Comparison of ENCODE assay signal across 12 cellular contexts in the genomic region with DNA sequence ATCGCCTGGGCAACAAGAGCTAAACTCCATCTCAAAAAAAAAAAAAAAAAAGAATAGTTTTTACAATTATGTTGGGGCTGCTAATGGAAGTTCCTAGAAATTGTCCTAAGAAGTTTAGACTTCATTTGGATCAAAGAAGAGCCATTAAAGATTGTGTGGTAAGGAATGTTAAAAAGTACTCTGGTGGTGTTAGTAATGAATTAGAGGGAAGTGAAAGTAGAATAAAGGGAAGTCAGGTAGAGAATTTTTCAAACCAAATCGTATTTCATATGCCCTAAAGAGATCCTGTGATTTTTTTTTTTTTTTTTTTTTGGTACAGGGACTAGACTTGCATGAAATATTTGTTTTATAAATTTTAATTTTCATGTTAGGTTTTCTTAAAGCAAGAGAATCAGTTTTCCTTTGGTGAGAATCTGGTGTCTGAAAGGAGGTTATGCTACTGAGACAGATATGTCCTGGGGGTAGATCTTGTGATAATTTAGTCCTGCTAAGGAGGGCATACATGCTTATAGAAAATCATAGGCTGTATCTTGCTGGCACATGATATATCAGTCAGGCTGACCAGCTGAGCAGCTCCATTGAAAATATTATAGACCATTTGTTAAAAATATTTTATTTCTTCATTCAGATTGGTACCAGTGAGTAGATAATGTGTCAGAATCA. TPM values are rescaled to one million over a fixed set of nuclear protein-coding genes. Genes with fewer than 3 reads are reported as not detected.
DNase-seq lines count a peak whose midpoint lies in the region; ATAC-seq and TF ChIP-seq lines count a peak whose summit lies in the region.
"Had no signal": no experiment of that assay in that cellular context is flagged by ENCODE, and none has a peak within 500 bp of the region (broad histone marks: within the 10 kb centered on the region; RNA-seq: fewer than 3 reads in every experiment).

No MANE protein-coding gene starts in this region.

- H3K36me3 ChIP-seq in hepatocyte (replicated peaks; ENCODE audit: insufficient read depth, low read depth) (no peaks in the 10 kb centered on the region), ovary (no peaks in the 10 kb centered on the region)

- 92% methylated on average over 2 of the region's 2 CpGs for WGBS in hepatocyte (ENCODE audit: low lambda C conversion rate, missing lambda C conversion rate)
- WGBS in ovary, 3 donors: 73 to 77% (median 73%) methylated on average over 2 of the region's 2 CpGs

- H4K20me1 ChIP-seq in hepatocyte (ENCODE audit: insufficient read depth, poor library complexity, severe bottlenecking): peaks cover 92% of the 10 kb centered on the region

- peak overlapping the region; percentile 72 for H3K27ac Mint-ChIP-seq in dendritic cell treated with granulocyte-macrophage colony-stimulating factor and Interleukin-4, amounts not matched to agents 40 ng/mL and 50 ng/mL, for 4 days

- peaks cover 100% of the 10 kb centered on the region for H3K79me2 ChIP-seq in hepatocyte

- H3K27ac ChIP-seq in hepatocyte (no peak overlapping the region), ovary (no peak overlapping the region)

- no peak for TF ChIP-seq EP300 in ovary (IDR thresholded peaks at IDR 0.05)

- H3K9me3 Mint-ChIP-seq in dendritic cell treated with granulocyte-macrophage colony-stimulating factor and Interleukin-4, amounts not matched to agents 40 ng/mL and 50 ng/mL, for 4 days: peaks cover 8% of the 10 kb centered on the region

- TF ChIP-seq CTCF in hepatocyte (IDR thresholded peaks at IDR 0.05; ENCODE audit: poor library complexity) (no peak), ovary (IDR thresholded peaks at IDR 0.05) (no peak)

- no peak for DNase-seq in hepatocyte (ENCODE audit: low spot score)
- DNase-seq in stimulated activated CD4-positive, alpha-beta T cell treated with anti-CD3 and anti-CD28 coated beads, Interleukin-2, amount 100 ng/mL, for 24 hours: no peak
- DNase-seq in NCI-H345 treated with DMSO at 0.1 percent for 48 hours (lab: John Stamatoyannopoulos, UW; ENCODE audit: unreplicated experiment): no peak
- DNase-seq in ovary: no peak
- DNase-seq: activated T-cell treated with anti-CD3 and anti-CD28 coated beads, Interleukin-2, amount 50 U/mL, for 72 hours; mesenchymal stem cell; NCI-H446 treated with DMSO at 0.1 percent for 48 hours; T1000 had no signal

- H3K4me3 Mint-ChIP-seq in dendritic cell treated with granulocyte-macrophage colony-stimulating factor and Interleukin-4, amounts not matched to agents 40 ng/mL and 50 ng/mL, for 4 days: no peak overlapping the region
- H3K4me3 Mint-ChIP-seq: activated T-cell treated with anti-CD3 and anti-CD28 coated beads, Interleukin-2, amount 50 U/mL, for 72 hours had no signal

- H3K4me1 Mint-ChIP-seq in dendritic cell treated with granulocyte-macrophage colony-stimulating factor and Interleukin-4, amounts not matched to agents 40 ng/mL and 50 ng/mL, for 4 days (ENCODE audit: low read depth): peaks cover 39% of the 10 kb centered on the region

- H3K36me3 Mint-ChIP-seq in dendritic cell treated with granulocyte-macrophage colony-stimulating factor and Interleukin-4, amounts not matched to agents 40 ng/mL and 50 ng/mL, for 4 days (ENCODE audit: low read depth): peaks cover 10% of the 10 kb centered on the region

- no peaks in the 10 kb centered on the region for H3K9me2 ChIP-seq in hepatocyte (replicated peaks; ENCODE audit: insufficient read depth)

- intact Hi-C loops in dendritic cell treated with granulocyte-macrophage colony-stimulating factor and Interleukin-4, amounts not matched to agents 40 ng/mL and 50 ng/mL, for 4 days (cut with micrococcal nuclease): no loop called here
- intact Hi-C loops in ovary (cut with DNase I): no loop called here

- peak; percentile 73 for ATAC-seq in GM18505 (IDR thresholded peaks at IDR 0.05; ENCODE audit: unreplicated experiment)
- peak; percentile 53 for ATAC-seq in GM21515 (IDR thresholded peaks at IDR 0.05; ENCODE audit: unreplicated experiment)
- ATAC-seq in HG03342 (IDR thresholded peaks at IDR 0.05; ENCODE audit: unreplicated experiment): peak; percentile 70
- ATAC-seq: activated T-cell treated with anti-CD3 and anti-CD28 coated beads, Interleukin-2, amount 50 U/mL, for 72 hours had no signal

- H2AFZ ChIP-seq in hepatocyte: no peak overlapping the region

- TF ChIP-seq POLR2A in GM18505 (IDR thresholded peaks at IDR 0.05; ENCODE audit: borderline replicate concordance, extremely low read depth, insufficient read depth, insufficient read length) (no peak), ovary (IDR thresholded peaks at IDR 0.05) (no peak)

- no peaks in the 10 kb centered on the region for H3K27me3 Mint-ChIP-seq in dendritic cell treated with granulocyte-macrophage colony-stimulating factor and Interleukin-4, amounts not matched to agents 40 ng/mL and 50 ng/mL, for 4 days

- no peak overlapping the region for H3K4me3 ChIP-seq in hepatocyte
- H3K4me3 ChIP-seq in ovary: no peak overlapping the region

- H3K4me2 ChIP-seq in hepatocyte: no peak overlapping the region

- H3K27me3 ChIP-seq in hepatocyte: no peaks in the 10 kb centered on the region
- no peaks in the 10 kb centered on the region for H3K27me3 ChIP-seq in ovary

- H3K9me3 ChIP-seq in hepatocyte (ENCODE audit: low read depth) (peaks cover 6% of the 10 kb centered on the region), ovary (no peaks in the 10 kb centered on the region)

- H3K4me1 ChIP-seq in hepatocyte (ENCODE audit: insufficient read depth) (peaks cover 23% of the 10 kb centered on the region), ovary (ENCODE audit: insufficient read depth) (peaks cover 7% of the 10 kb centered on the region)

RNA-seq across cellular contexts. Expression of a gene that starts 10.7 kb away (rescaled TPM):
- 28.3 and 29.3 TPM in 2 replicates for total RNA-seq in hepatocyte
- 17.2 TPM in 2 replicates for polyA plus RNA-seq in hepatocyte
- 10 to 100 TPM; 31.1 to 40.7 (median 33.8) TPM for total RNA-seq in ovary
- 10 to 100 TPM; 17.2 to 35.6 TPM for polyA plus RNA-seq in ovary
